20 cellular contexts compared by ENCODE assay signal in the genomic region with DNA sequence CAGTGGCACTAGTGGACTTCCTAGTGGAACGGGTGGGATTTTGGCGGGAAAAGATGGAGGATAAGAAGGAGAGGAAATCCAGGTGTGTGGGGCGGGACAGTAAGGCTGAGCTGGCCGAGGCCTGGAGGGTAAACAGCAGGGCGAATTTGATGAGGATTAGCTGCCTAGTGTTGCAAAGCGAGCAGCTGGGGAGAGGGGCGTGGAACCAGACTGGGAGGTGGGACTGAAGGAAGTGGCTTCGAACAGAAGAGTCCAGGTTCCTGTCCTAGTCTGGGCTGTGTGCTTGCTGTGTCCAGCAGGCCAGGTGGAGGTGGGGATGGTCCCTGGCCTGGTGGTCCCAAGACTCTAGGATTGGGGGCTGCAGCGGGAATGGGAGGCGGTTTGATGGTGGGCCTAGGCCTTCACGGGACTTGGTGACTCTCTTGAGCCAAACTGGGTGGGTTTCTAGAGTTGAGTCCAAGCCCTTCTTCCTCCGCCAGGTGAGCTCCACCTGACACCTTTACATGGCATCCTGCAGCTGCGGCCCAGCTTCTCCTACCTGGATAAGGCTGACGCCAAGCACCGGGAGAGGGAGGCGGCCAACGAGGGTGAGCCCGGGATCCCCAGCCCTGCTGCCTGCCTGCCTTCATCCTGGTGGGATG. TPM values are rescaled to one million over a fixed set of nuclear protein-coding genes. Genes with fewer than 3 reads are reported as not detected.
DNase-seq lines count a peak whose midpoint lies in the region; ATAC-seq and TF ChIP-seq lines count a peak whose summit lies in the region.
"Had no signal": no experiment of that assay in that cellular context is flagged by ENCODE, and none has a peak within 500 bp of the region (broad histone marks: within the 10 kb centered on the region; RNA-seq: fewer than 3 reads in every experiment).

No MANE protein-coding gene starts in this region.

- no peak overlapping the region for H2BK15ac ChIP-seq in H9 (ENCODE audit: low read depth, low read length)

- no peak overlapping the region for H3K4me3 Mint-ChIP-seq in T-helper 2 cell treated with Interferon-gamma antibody and Interleukin-4, amounts not matched to agents 5 μg/mL and 100 μg/mL, for 36 hours
- H3K4me3 Mint-ChIP-seq in H9: no peak overlapping the region
- H3K4me3 Mint-ChIP-seq in activated naive CD8-positive, alpha-beta T cell treated with anti-CD3 and anti-CD28 coated beads, Interleukin-2, amount 50 U/mL, for 24 hours: no peak overlapping the region
- H3K4me3 Mint-ChIP-seq in stimulated activated memory B cell treated with anti-CD40 and anti-IgM and Interleukin-4, amounts not matched to agents 10 μg/mL and 1 μg/mL and 100 μg/mL, for 72 hours: no peak overlapping the region
- H3K4me3 Mint-ChIP-seq: activated CD4-positive, alpha-beta T cell treated with anti-CD3 and anti-CD28 coated beads, Interleukin-2, amount 10 ng/mL, durations not matched to agents 7 days and 5 days; B cell; brain had no signal

- H3K23ac ChIP-seq in H9 (ENCODE audit: insufficient read length, low read depth, low read length): no peak overlapping the region

- H3K79me1 ChIP-seq in H9 (ENCODE audit: insufficient read depth, low read depth, low read length, poor library complexity, severe bottlenecking): no peaks in the 10 kb centered on the region

- no peak overlapping the region for H3K56ac ChIP-seq in H9 (ENCODE audit: insufficient read length, low read depth, low read length)

- H3K4me2 ChIP-seq in H9 (ENCODE audit: insufficient read depth, insufficient read length, low read length) (no peak overlapping the region), osteoblast (ENCODE audit: insufficient read depth, low read length) (no peak overlapping the region)

- DNase-seq in T-helper 2 cell treated with Interferon-gamma antibody and Interleukin-4, amounts not matched to agents 5 μg/mL and 100 μg/mL, for 36 hours (ENCODE audit: low spot score): no peak
- no peak for DNase-seq in T-helper 2 cell
- no peak for DNase-seq in H9
- DNase-seq in activated naive CD8-positive, alpha-beta T cell treated with anti-CD3 and anti-CD28 coated beads, Interleukin-2, amount 50 U/mL, for 24 hours: no peak
- peak; percentile 70 for DNase-seq in osteoblast (ENCODE audit: insufficient read length, low spot score, missing footprints)
- DNase-seq: activated CD4-positive, alpha-beta T cell treated with anti-CD3 and anti-CD28 coated beads, Interleukin-2, amount 10 ng/mL, durations not matched to agents 7 days and 5 days; colonic mucosa; COR-L47; midbrain; NCI-H146; NCI-H2171; Right ventricle myocardium superior; small intestine; stimulated activated CD4-positive, alpha-beta T cell treated with anti-CD3 and anti-CD28 coated beads, Interleukin-4, amount 100 ng/mL, for 1 hour had no signal

- peak overlapping the region; percentile 10 for H3K27ac Mint-ChIP-seq in T-helper 2 cell treated with Interferon-gamma antibody and Interleukin-4, amounts not matched to agents 5 μg/mL and 100 μg/mL, for 36 hours
- peak overlapping the region in 2 of 3 experiments; percentile 2 to 73; a peak in 6 of 7 replicates for H3K27ac Mint-ChIP-seq in H9
- no peak overlapping the region for H3K27ac Mint-ChIP-seq in activated naive CD8-positive, alpha-beta T cell treated with anti-CD3 and anti-CD28 coated beads, Interleukin-2, amount 50 U/mL, for 24 hours
- no peak overlapping the region for H3K27ac Mint-ChIP-seq in stimulated activated memory B cell treated with anti-CD40 and anti-IgM and Interleukin-4, amounts not matched to agents 10 μg/mL and 1 μg/mL and 100 μg/mL, for 72 hours
- H3K27ac Mint-ChIP-seq: activated CD4-positive, alpha-beta T cell treated with anti-CD3 and anti-CD28 coated beads, Interleukin-2, amount 10 ng/mL, durations not matched to agents 7 days and 5 days; B cell had no signal

- no CpG with 5 or more reads among the region's 18 CpGs for WGBS in H9 (ENCODE audit: extremely low coverage, insufficient read length, low lambda C conversion rate)

- H3K23me2 ChIP-seq in H9 (ENCODE audit: insufficient read length, low read depth, low read length, poor library complexity, severe bottlenecking): no peaks in the 10 kb centered on the region

- no peak overlapping the region for H4K91ac ChIP-seq in H9 (ENCODE audit: insufficient read length, low read depth, low read length)

- H2AFZ ChIP-seq in H9 (ENCODE audit: low read length) (no peak overlapping the region), osteoblast (ENCODE audit: low read length) (no peak overlapping the region)

- peaks cover 33% of the 10 kb centered on the region for H3K36me3 Mint-ChIP-seq in T-helper 2 cell treated with Interferon-gamma antibody and Interleukin-4, amounts not matched to agents 5 μg/mL and 100 μg/mL, for 36 hours (ENCODE audit: low read depth)
- H3K36me3 Mint-ChIP-seq in H9 (ENCODE audit: insufficient read depth in 1 of 3, low read depth in 3 of 3): peaks cover 33 to 80% (median 79%) of the 10 kb centered on the region in 3 experiments
- peaks cover 30% of the 10 kb centered on the region for H3K36me3 Mint-ChIP-seq in activated naive CD8-positive, alpha-beta T cell treated with anti-CD3 and anti-CD28 coated beads, Interleukin-2, amount 50 U/mL, for 24 hours (ENCODE audit: low read depth)
- peaks cover 67% of the 10 kb centered on the region for H3K36me3 Mint-ChIP-seq in stimulated activated memory B cell treated with anti-CD40 and anti-IgM and Interleukin-4, amounts not matched to agents 10 μg/mL and 1 μg/mL and 100 μg/mL, for 72 hours

- H3K27me3 ChIP-seq in H9 (ENCODE audit: insufficient read depth, low read length) (no peaks in the 10 kb centered on the region), osteoblast (ENCODE audit: insufficient read depth, low read length) (no peaks in the 10 kb centered on the region)
- H3K27me3 ChIP-seq: colonic mucosa had no signal

- no peak overlapping the region for H3K27ac ChIP-seq in H9 (ENCODE audit: insufficient read length, low read depth, low read length)
- H3K27ac ChIP-seq in osteoblast (ENCODE audit: low read depth, low read length): no peak overlapping the region
- H3K27ac ChIP-seq: colonic mucosa had no signal

- H3K79me2 ChIP-seq in H9 (ENCODE audit: insufficient read depth, low read length) (no peaks in the 10 kb centered on the region), osteoblast (ENCODE audit: insufficient read depth, low read length) (no peaks in the 10 kb centered on the region)

- no peaks in the 10 kb centered on the region for H3K4me1 Mint-ChIP-seq in T-helper 2 cell treated with Interferon-gamma antibody and Interleukin-4, amounts not matched to agents 5 μg/mL and 100 μg/mL, for 36 hours (ENCODE audit: low read depth)
- H3K4me1 Mint-ChIP-seq in H9: peaks cover 0 to 6% of the 10 kb centered on the region in 2 experiments; a peak in 2 of 4 replicates
- H3K4me1 Mint-ChIP-seq in activated naive CD8-positive, alpha-beta T cell treated with anti-CD3 and anti-CD28 coated beads, Interleukin-2, amount 50 U/mL, for 24 hours: no peaks in the 10 kb centered on the region
- no peaks in the 10 kb centered on the region for H3K4me1 Mint-ChIP-seq in stimulated activated memory B cell treated with anti-CD40 and anti-IgM and Interleukin-4, amounts not matched to agents 10 μg/mL and 1 μg/mL and 100 μg/mL, for 72 hours
- H3K4me1 Mint-ChIP-seq: activated CD4-positive, alpha-beta T cell treated with anti-CD3 and anti-CD28 coated beads, Interleukin-2, amount 10 ng/mL, durations not matched to agents 7 days and 5 days; B cell; brain had no signal

- H3K36me3 ChIP-seq in osteoblast (ENCODE audit: insufficient read depth, low read length): peaks cover 46% of the 10 kb centered on the region

- no peak overlapping the region for H2BK5ac ChIP-seq in H9 (ENCODE audit: insufficient read length, low read length)

- peak; percentile 13 for ATAC-seq in activated naive CD8-positive, alpha-beta T cell treated with anti-CD3 and anti-CD28 coated beads, Interleukin-2, amount 50 U/mL, for 24 hours
- no peak for ATAC-seq in stimulated activated memory B cell treated with anti-CD40 and anti-IgM and Interleukin-4, amounts not matched to agents 10 μg/mL and 1 μg/mL and 100 μg/mL, for 72 hours
- ATAC-seq in activated CD4-positive, CD25-positive, alpha-beta regulatory T cell treated with anti-CD3 and anti-CD28 coated beads, Interleukin-2, amount 50 U/mL, for 24 hours: no peak
- ATAC-seq in HG02885 (IDR thresholded peaks at IDR 0.05; ENCODE audit: poor library complexity, unreplicated experiment): no peak
- ATAC-seq: left lobe of liver had no signal

- H4K20me1 ChIP-seq in H9 (ENCODE audit: control insufficient read depth, insufficient read depth, insufficient read length) (no peaks in the 10 kb centered on the region), osteoblast (ENCODE audit: insufficient read depth, low read length) (no peaks in the 10 kb centered on the region)

- no peak overlapping the region for H3K9ac ChIP-seq in H9 (ENCODE audit: extremely low read depth, insufficient read length, low read length)

- no peak overlapping the region for H2BK12ac ChIP-seq in H9 (ENCODE audit: insufficient read length, low read depth, low read length)

- H3K4me1 ChIP-seq in H9 (ENCODE audit: insufficient read depth, low read length) (no peaks in the 10 kb centered on the region), osteoblast (ENCODE audit: insufficient read depth, low read length) (no peaks in the 10 kb centered on the region)
- H3K4me1 ChIP-seq: colonic mucosa had no signal

- no peak overlapping the region for H2BK120ac ChIP-seq in H9 (ENCODE audit: low read depth, low read length, poor library complexity, severe bottlenecking)

- H4K5ac ChIP-seq in H9 (ENCODE audit: insufficient read length, low read depth, low read length): no peak overlapping the region

- H3K27me3 Mint-ChIP-seq in T-helper 2 cell treated with Interferon-gamma antibody and Interleukin-4, amounts not matched to agents 5 μg/mL and 100 μg/mL, for 36 hours (ENCODE audit: low read depth): no peaks in the 10 kb centered on the region
- no peaks in the 10 kb centered on the region for H3K27me3 Mint-ChIP-seq in H9 (ENCODE audit: low read depth)
- H3K27me3 Mint-ChIP-seq in activated naive CD8-positive, alpha-beta T cell treated with anti-CD3 and anti-CD28 coated beads, Interleukin-2, amount 50 U/mL, for 24 hours: no peaks in the 10 kb centered on the region
- no peaks in the 10 kb centered on the region for H3K27me3 Mint-ChIP-seq in stimulated activated memory B cell treated with anti-CD40 and anti-IgM and Interleukin-4, amounts not matched to agents 10 μg/mL and 1 μg/mL and 100 μg/mL, for 72 hours
- H3K27me3 Mint-ChIP-seq: activated CD4-positive, alpha-beta T cell treated with anti-CD3 and anti-CD28 coated beads, Interleukin-2, amount 10 ng/mL, durations not matched to agents 7 days and 5 days; B cell; brain had no signal

- no peak overlapping the region for H3K14ac ChIP-seq in H9 (ENCODE audit: insufficient read depth, low read length)

- no peak overlapping the region for H3K18ac ChIP-seq in H9 (ENCODE audit: insufficient read length, low read depth, low read length)

- no peak overlapping the region for H2BK20ac ChIP-seq in H9 (ENCODE audit: low read depth, low read length, poor library complexity, severe bottlenecking)

- H3K4me3 ChIP-seq in osteoblast (ENCODE audit: insufficient read depth, low read length): no peak overlapping the region
- H3K4me3 ChIP-seq: colonic mucosa had no signal

- no peak overlapping the region for H2AK5ac ChIP-seq in H9 (ENCODE audit: insufficient read length, low read length)

- no peaks in the 10 kb centered on the region for H3K9me3 Mint-ChIP-seq in T-helper 2 cell treated with Interferon-gamma antibody and Interleukin-4, amounts not matched to agents 5 μg/mL and 100 μg/mL, for 36 hours
- H3K9me3 Mint-ChIP-seq in H9: no peaks in the 10 kb centered on the region; a peak in 1 of 5 replicates
- H3K9me3 Mint-ChIP-seq in activated naive CD8-positive, alpha-beta T cell treated with anti-CD3 and anti-CD28 coated beads, Interleukin-2, amount 50 U/mL, for 24 hours: no peaks in the 10 kb centered on the region
- H3K9me3 Mint-ChIP-seq in stimulated activated memory B cell treated with anti-CD40 and anti-IgM and Interleukin-4, amounts not matched to agents 10 μg/mL and 1 μg/mL and 100 μg/mL, for 72 hours: no peaks in the 10 kb centered on the region
- H3K9me3 Mint-ChIP-seq: activated CD4-positive, alpha-beta T cell treated with anti-CD3 and anti-CD28 coated beads, Interleukin-2, amount 10 ng/mL, durations not matched to agents 7 days and 5 days had no signal

- no peak overlapping the region for H3K4ac ChIP-seq in H9 (ENCODE audit: low read depth, low read length)

- no peak overlapping the region for H3T11ph ChIP-seq in H9 (ENCODE audit: low read length)

- no peak for TF ChIP-seq CTCF in H9 (conservative IDR thresholded peaks at IDR 0.05)
- no peak for TF ChIP-seq CTCF in osteoblast (IDR thresholded peaks at IDR 0.05; ENCODE audit: extremely low read depth, low read depth, low read length)

- no peaks in the 10 kb centered on the region for H3K9me3 ChIP-seq in H9 (ENCODE audit: control insufficient read depth, low read depth, low read length)
- no peaks in the 10 kb centered on the region for H3K9me3 ChIP-seq in osteoblast (ENCODE audit: low read depth, low read length)
- H3K9me3 ChIP-seq: colonic mucosa had no signal

- H4K8ac ChIP-seq in H9 (replicated peaks; ENCODE audit: insufficient read length, low read depth, low read length): no peak overlapping the region

RNA-seq across cellular contexts. Expression of gene POLR3E, which starts 16.1 kb away (rescaled TPM):
- 101 and 103 TPM in 2 replicates for total RNA-seq in H9 (2021)
- 19.2 and 19.4 TPM in 2 replicates for total RNA-seq in osteoblast

Comparison
In these comparisons a context has a peak if more than half of its experiments do, and no peak if none do; other contexts are left out.
1. H3K27ac Mint-ChIP-seq: peak in T-helper 2 cell treated with Interferon-gamma antibody and Interleukin-4, amounts not matched to agents 5 μg/mL and 100 μg/mL, for 36 hours (single experiment) and H9 (2 of 3); none in activated naive CD8-positive, alpha-beta T cell treated with anti-CD3 and anti-CD28 coated beads, Interleukin-2, amount 50 U/mL, for 24 hours (single experiment) and stimulated activated memory B cell treated with anti-CD40 and anti-IgM and Interleukin-4, amounts not matched to agents 10 μg/mL and 1 μg/mL and 100 μg/mL, for 72 hours (single experiment).